ENCODE assay signal across 8 cellular contexts in the genomic region with DNA sequence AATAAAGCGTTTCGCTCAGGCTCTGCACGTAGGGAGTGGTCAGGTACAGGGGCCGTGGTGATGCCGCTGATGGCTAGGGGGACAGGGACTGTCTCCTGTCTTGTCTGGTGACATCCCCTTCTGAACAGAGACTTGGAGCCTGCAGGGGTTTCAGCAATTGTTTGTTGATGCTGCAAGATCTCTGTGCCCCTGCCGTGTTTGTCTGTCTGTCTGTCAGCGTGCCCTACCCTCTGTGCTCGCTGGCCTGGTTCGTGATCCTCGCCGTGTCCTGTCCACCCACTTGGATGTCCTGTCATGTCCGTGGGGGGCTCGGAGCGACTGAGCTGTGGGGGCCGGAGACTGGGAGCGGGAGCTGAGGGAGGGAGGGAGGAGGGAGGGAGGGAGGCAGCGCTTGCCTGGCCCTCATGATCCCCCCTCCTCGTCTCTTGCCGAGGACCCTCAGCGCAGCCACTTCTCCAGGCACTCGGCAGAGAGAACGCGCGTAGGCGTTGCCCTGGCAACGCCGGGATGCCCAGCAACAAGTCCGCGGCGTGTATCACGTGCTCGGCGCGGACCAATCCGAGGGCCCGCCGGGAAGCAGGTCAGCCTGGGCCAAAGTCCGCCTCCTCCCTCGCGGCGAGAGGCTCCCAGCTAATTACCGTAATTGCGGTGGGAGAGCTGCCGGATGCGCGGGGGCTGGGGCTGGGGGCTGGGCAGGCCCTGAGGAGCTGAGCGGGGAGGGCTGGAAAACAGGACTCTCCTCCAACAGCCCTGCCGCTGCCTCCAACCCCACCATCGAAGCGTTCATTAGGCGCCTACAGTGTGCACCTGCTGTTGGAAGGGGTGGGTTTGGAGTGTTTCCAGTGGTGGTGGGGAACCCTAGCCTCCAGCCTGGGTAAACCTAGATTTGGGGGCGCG. TPM values are rescaled to one million over a fixed set of nuclear protein-coding genes. Genes with fewer than 3 reads are reported as not detected.
A peak's percentile ranks its signal among the peaks of the same experiment; 100 is the strongest.
DNase-seq lines count a peak whose midpoint lies in the region; ATAC-seq, FAIRE-seq and TF ChIP-seq lines count a peak whose summit lies in the region.

No MANE protein-coding gene starts in this region.

- FAIRE-seq in kidney (lab: Jason Lieb, UNC) = no peak

- H3K27me3 ChIP-seq in Caco-2 (replicated peaks; ENCODE audit: control insufficient read depth, insufficient read depth, low read length) = no peaks in the 10 kb centered on the region

- H3K9ac ChIP-seq in kidney (ENCODE audit: low read length in 2 of 2) = no peak overlapping the region

- H3K27me3 Mint-ChIP-seq in Caco-2 (ENCODE audit: insufficient read depth, unreplicated experiment) = peaks cover 3% of the 10 kb centered on the region

- BruUV-seq in Caco-2 (replicated peaks; lab: Mats Ljungman, UMichigan) = no TSS peak

- TF ChIP-seq CTCF in Caco-2 (IDR thresholded peaks at IDR 0.05; ENCODE audit: insufficient read depth in 1 of 2, low read depth in 1 of 2, low read length in 1 of 2, severe bottlenecking in 1 of 2, unreplicated experiment in 1 of 2) = no peak
- no peak for TF ChIP-seq CTCF in choroid plexus epithelial cell (conservative IDR thresholded peaks at IDR 0.05; ENCODE audit: low read depth, low read length)
- TF ChIP-seq CTCF in kidney (IDR thresholded peaks at IDR 0.05; ENCODE audit: borderline replicate concordance, extremely low read depth, insufficient read depth) = no peak

- H3K4me3 Mint-ChIP-seq in Caco-2 (ENCODE audit: unreplicated experiment) = peak overlapping the region; percentile 56

- peak overlapping the region; percentile 76 for H3K27ac Mint-ChIP-seq in Caco-2 (ENCODE audit: unreplicated experiment)

- H3K36me3 ChIP-seq in Caco-2 (ENCODE audit: control insufficient read depth, insufficient read depth, low read length) = no peaks in the 10 kb centered on the region
- H3K36me3 ChIP-seq in kidney (ENCODE audit: control insufficient read depth in 1 of 2, insufficient read depth in 2 of 2, low read length in 2 of 2) = no peaks in the 10 kb centered on the region

- peaks cover 8% of the 10 kb centered on the region; the same call in 1 of the 2 replicates for H3K4me1 ChIP-seq in Caco-2
- peaks cover 5% of the 10 kb centered on the region in 2 donors for H3K4me1 ChIP-seq in kidney (ENCODE audit: control insufficient read depth in 1 of 2, insufficient read depth in 1 of 2, low read depth in 1 of 2, low read length in 2 of 2)

- no peaks in the 10 kb centered on the region for H3K4me1 Mint-ChIP-seq in Caco-2 (ENCODE audit: low read depth, unreplicated experiment)

- CTCF ChIA-PET in Caco-2 (lab: Charles Lee) = interaction anchor here (0.6 kb wide), 1 partner anchor 10 kb away, joined by 3 read pairs; no protein-coding TSS in a partner anchor

- no peaks in the 10 kb centered on the region for H3K9me3 Mint-ChIP-seq in Caco-2 (ENCODE audit: unreplicated experiment)

- H3K4me3 ChIP-seq in Caco-2 (ENCODE audit: low read depth, low read length) (peak overlapping the region; percentile 54), choroid plexus epithelial cell (ENCODE audit: low read depth, low read length) (peak overlapping the region; percentile 42), kidney (ENCODE audit: low read length in 2 of 2) (peak overlapping the region in 1 of 2 donors; percentile 29)

- H3K36me3 Mint-ChIP-seq in Caco-2 (ENCODE audit: insufficient read depth, unreplicated experiment) = peaks cover 9% of the 10 kb centered on the region

- intact Hi-C loops in Caco-2 (cut with micrococcal nuclease; ENCODE audit: unreplicated experiment) = no loop called here
- intact Hi-C loops in kidney (cut with DNase I) = no loop called here

- no peak overlapping the region for H3K27ac ChIP-seq in kidney (ENCODE audit: low read depth in 2 of 2, low read length in 2 of 2)

- POLR2A ChIA-PET in Caco-2 (lab: Charles Lee) = interaction anchor here (0.6 kb wide), 2 partner anchors 10 to 14 kb away, joined by 3 to 8 read pairs; no protein-coding TSS in a partner anchor

- DNase-seq in Caco-2 (peak; percentile 94 to 95), NCI-H460 (ENCODE audit: extremely low read depth, low read depth) (peak; percentile 56), choroid plexus epithelial cell (ENCODE audit: low read depth) (peak; percentile 91), kidney (peak; percentile 97)
- peak; percentile 76 for DNase-seq in activated CD4-positive, alpha-beta T cell treated with anti-CD3 and anti-CD28 coated beads for 48 hours
- peak; percentile 14 to 62 for DNase-seq in stimulated activated CD4-positive, alpha-beta T cell treated with anti-CD3 and anti-CD28 coated beads, Interleukin-12 subunit alpha, Interleukin-12 subunit beta, amount 100 ng/mL, for 24 hours (ENCODE audit: low read depth in 2 of 2)

- ATAC-seq in HG02938 (IDR thresholded peaks at IDR 0.05; ENCODE audit: unreplicated experiment) = peak; percentile 59
- no peak for ATAC-seq in GM21526 (IDR thresholded peaks at IDR 0.05; ENCODE audit: low FRiP score, unreplicated experiment)

- H3K9me3 ChIP-seq in Caco-2 (no peaks in the 10 kb centered on the region), kidney (ENCODE audit: control insufficient read depth in 1 of 2, low read length in 2 of 2) (no peaks in the 10 kb centered on the region)

RNA-seq across cellular contexts. Expression of gene FEM1A, which starts 31.9 kb away (rescaled TPM):
- total RNA-seq in Caco-2 (2022) = 12.9 and 13.4 TPM in 2 replicates
- total RNA-seq in NCI-H460 (2014; rRNA removed; shearing (Covaris generic)) = 10.2 and 10.6 TPM in 2 replicates
- polyA plus RNA-seq in NCI-H460 (2014; cell fraction: nucleus; rRNA removed) = 7.4 and 9.4 TPM in 2 replicates
- 11.3 TPM for total RNA-seq in kidney
- polyA plus RNA-seq in kidney (ENCODE audit: insufficient read depth, low read depth, low replicate concordance) = 4.6 TPM

RNA-seq across cellular contexts. Expression of gene DPP9, which starts 36.0 kb away (rescaled TPM):
- 63.2 and 71.4 TPM in 2 replicates for total RNA-seq in Caco-2 (2022)
- 27.9 and 28.4 TPM in 2 replicates for total RNA-seq in NCI-H460 (2014; rRNA removed; shearing (Covaris generic))
- polyA plus RNA-seq in NCI-H460 (2014; cell fraction: nucleus; rRNA removed) = 23.0 and 25.7 TPM in 2 replicates
- total RNA-seq in kidney = 61.9 TPM
- 14.0 TPM for polyA plus RNA-seq in kidney (ENCODE audit: insufficient read depth, low read depth, low replicate concordance)

Comparison
In these comparisons a context has a peak if more than half of its experiments do, and no peak if none do; other contexts are left out.
1. DNase-seq: peak in every context shown above with its lines; median percentile 97 in kidney; 94 in Caco-2; 91 in choroid plexus epithelial cell; 76 in activated CD4-positive, alpha-beta T cell treated with anti-CD3 and anti-CD28 coated beads for 48 hours; 56 in NCI-H460; 38 in stimulated activated CD4-positive, alpha-beta T cell treated with anti-CD3 and anti-CD28 coated beads, Interleukin-12 subunit alpha, Interleukin-12 subunit beta, amount 100 ng/mL, for 24 hours.